Comparison of ENCODE assay signal across 25 cellular contexts in the genomic region with DNA sequence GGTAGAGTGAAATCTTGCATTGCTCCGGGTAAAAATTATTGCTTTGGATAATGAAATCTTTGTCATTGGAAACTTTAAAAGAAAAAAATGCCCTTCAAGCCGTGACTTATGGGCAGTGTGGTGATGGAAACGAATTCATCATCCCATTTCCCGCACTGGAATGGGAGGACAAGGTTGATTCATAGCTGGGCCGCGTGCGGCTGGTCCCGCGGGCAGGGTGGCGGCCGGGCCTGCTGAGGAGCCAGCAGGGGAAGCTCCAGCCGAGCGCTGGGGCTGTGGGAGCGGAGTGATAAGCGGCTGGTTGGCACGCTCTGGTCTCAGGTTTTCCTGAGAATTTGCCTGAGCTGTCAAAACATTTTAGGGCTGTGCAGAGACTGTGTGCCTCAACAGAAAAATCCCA.
DNase-seq lines count a peak whose midpoint lies in the region; ATAC-seq and TF ChIP-seq lines count a peak whose summit lies in the region.
"Had no signal": no experiment of that assay in that cellular context is flagged by ENCODE, and none has a peak within 500 bp of the region (broad histone marks: within the 10 kb centered on the region; RNA-seq: fewer than 3 reads in every experiment).

No MANE protein-coding gene starts in this region.

- no peak overlapping the region for H3K4me3 Mint-ChIP-seq in neural crest cell
- no peak overlapping the region for H3K4me3 Mint-ChIP-seq in activated naive CD8-positive, alpha-beta T cell treated with anti-CD3 and anti-CD28 coated beads for 36 hours
- H3K4me3 Mint-ChIP-seq: activated B cell treated with CpG ODN at 0.5 μM for 24 hours; activated CD8-positive, alpha-beta T cell treated with anti-CD3 and anti-CD28 coated beads for 36 hours; B cell; dendritic cell treated with granulocyte-macrophage colony-stimulating factor and Interleukin-4, amounts not matched to agents 40 ng/mL and 50 ng/mL, for 4 days had no signal

- intact Hi-C loops in Panc1 (cut with micrococcal nuclease; ENCODE audit: unreplicated experiment): no loop called here

- CTCF ChIA-PET in Panc1 (lab: Charles Lee): no interaction called here

- no peak for ATAC-seq in Panc1
- ATAC-seq in GM21381 (IDR thresholded peaks at IDR 0.05; ENCODE audit: unreplicated experiment): no peak
- ATAC-seq: activated CD8-positive, alpha-beta T cell treated with anti-CD3 and anti-CD28 coated beads for 36 hours; Right ventricle myocardium inferior had no signal

- H3K4me3 ChIP-seq in ACC112 (ENCODE audit: low read depth, low read length) (no peak overlapping the region), Panc1 (ENCODE audit: low read depth in 2 of 2, low read length in 2 of 2) (no peak overlapping the region), fibroblast of mammary gland (ENCODE audit: control insufficient read depth, low read depth, low read length) (no peak overlapping the region)
- H3K4me3 ChIP-seq: left ventricle myocardium inferior, pancreas had no signal

- DNase-seq in Panc1 (ENCODE audit: low read depth, low spot score): no peak
- peak; percentile 73 for DNase-seq in fibroblast of mammary gland (ENCODE audit: low read depth)
- DNase-seq in neural crest cell (ENCODE audit: low read depth, low spot score): no peak
- no peak for DNase-seq in activated naive CD8-positive, alpha-beta T cell treated with anti-CD3 and anti-CD28 coated beads for 36 hours
- no peak for DNase-seq in pons (ENCODE audit: low spot score)
- DNase-seq in NOMO-1 treated with DMSO at 0.1 percent for 48 hours (lab: John Stamatoyannopoulos, UW; ENCODE audit: unreplicated experiment): no peak
- DNase-seq: activated B cell treated with CpG ODN at 0.5 μM for 24 hours; activated gamma-delta T cell treated with Interleukin-2 at 50 U/mL for 16 hours; amniotic stem cell; caudate nucleus; head of caudate nucleus; left ventricle myocardium inferior; NCI-H1694; NCI-H2171; NCI-H526 treated with DMSO at 0.1 percent for 48 hours; pancreas; stimulated activated CD4-positive, alpha-beta T cell treated with anti-CD3 and anti-CD28 coated beads, Interleukin-15, amount 100 ng/mL, for 24 hours; T-helper 9 cell had no signal

- H2AFZ ChIP-seq in ACC112 (ENCODE audit: low read length, unreplicated experiment): no peak overlapping the region

- H3K36me3 ChIP-seq in ACC112 (ENCODE audit: insufficient read depth, low read length) (no peaks in the 10 kb centered on the region), Panc1 (ENCODE audit: control insufficient read depth, insufficient read depth, low read length) (no peaks in the 10 kb centered on the region)
- H3K36me3 ChIP-seq: left ventricle myocardium inferior, pancreas had no signal

- no peaks in the 10 kb centered on the region for H3K9me3 ChIP-seq in Panc1 (ENCODE audit: control insufficient read depth, insufficient read depth, low read depth, low read length)
- H3K9me3 ChIP-seq: left ventricle myocardium inferior, pancreas had no signal

- H3K27me3 Mint-ChIP-seq in neural crest cell (ENCODE audit: low read depth): no peaks in the 10 kb centered on the region
- no peaks in the 10 kb centered on the region for H3K27me3 Mint-ChIP-seq in activated naive CD8-positive, alpha-beta T cell treated with anti-CD3 and anti-CD28 coated beads for 36 hours
- H3K27me3 Mint-ChIP-seq: activated B cell treated with CpG ODN at 0.5 μM for 24 hours; B cell; dendritic cell treated with granulocyte-macrophage colony-stimulating factor and Interleukin-4, amounts not matched to agents 40 ng/mL and 50 ng/mL, for 4 days had no signal

- H3K36me3 Mint-ChIP-seq in neural crest cell (ENCODE audit: low read depth): no peaks in the 10 kb centered on the region
- H3K36me3 Mint-ChIP-seq in activated naive CD8-positive, alpha-beta T cell treated with anti-CD3 and anti-CD28 coated beads for 36 hours: no peaks in the 10 kb centered on the region

- TF ChIP-seq CTCF in Panc1 (IDR thresholded peaks at IDR 0.05) (no peak), fibroblast of mammary gland (conservative IDR thresholded peaks at IDR 0.05; ENCODE audit: control insufficient read depth, insufficient read depth, low read depth, low read length) (no peak), neural crest cell (conservative IDR thresholded peaks at IDR 0.05) (no peak)

- H3K27me3 ChIP-seq in ACC112 (ENCODE audit: insufficient read depth, low read length): no peaks in the 10 kb centered on the region
- H3K27me3 ChIP-seq in Panc1 (ENCODE audit: control insufficient read depth, insufficient read depth, low read length): no peaks in the 10 kb centered on the region
- H3K27me3 ChIP-seq: pancreas had no signal

- H3K9me3 Mint-ChIP-seq in neural crest cell: no peaks in the 10 kb centered on the region
- H3K9me3 Mint-ChIP-seq in activated naive CD8-positive, alpha-beta T cell treated with anti-CD3 and anti-CD28 coated beads for 36 hours: peaks cover 2% of the 10 kb centered on the region
- H3K9me3 Mint-ChIP-seq: activated B cell treated with CpG ODN at 0.5 μM for 24 hours; activated CD8-positive, alpha-beta T cell treated with anti-CD3 and anti-CD28 coated beads for 36 hours; dendritic cell treated with granulocyte-macrophage colony-stimulating factor and Interleukin-4, amounts not matched to agents 40 ng/mL and 50 ng/mL, for 4 days had no signal

- peaks cover 20% of the 10 kb centered on the region for H3K4me1 Mint-ChIP-seq in neural crest cell
- peaks cover 16% of the 10 kb centered on the region for H3K4me1 Mint-ChIP-seq in activated naive CD8-positive, alpha-beta T cell treated with anti-CD3 and anti-CD28 coated beads for 36 hours

- in situ Hi-C loops in Panc1 (cut with HindIII; ENCODE audit: low pct_unique_long_range_greater_than_20kb, low sequenced_read_pairs): no loop called here

- H3K27ac ChIP-seq in ACC112 (ENCODE audit: low read depth, low read length) (peak overlapping the region; percentile 41), Panc1 (ENCODE audit: low read length) (peak overlapping the region; percentile 45; the same call in 1 of the 2 replicates)
- H3K27ac ChIP-seq: KMS-11, left ventricle myocardium inferior, pancreas had no signal

- peaks cover 30% of the 10 kb centered on the region for H3K4me1 ChIP-seq in ACC112 (ENCODE audit: control insufficient read depth, insufficient read depth, low read length, unreplicated experiment)
- no peaks in the 10 kb centered on the region; the same call in 1 of the 2 replicates for H3K4me1 ChIP-seq in Panc1 (ENCODE audit: control insufficient read depth, insufficient read depth, low read length)
- H3K4me1 ChIP-seq: pancreas had no signal

- POLR2A ChIA-PET in Panc1 (lab: Charles Lee): interaction anchor here (0.6 kb wide), 1 partner anchor 1153 kb away, joined by 3 read pairs; no protein-coding TSS in a partner anchor

- BruUV-seq in Panc1 (replicated peaks; lab: Mats Ljungman, UMichigan): no TSS peak

- peak overlapping the region; percentile 99 for H3K27ac Mint-ChIP-seq in neural crest cell (ENCODE audit: unreplicated experiment)
- H3K27ac Mint-ChIP-seq in activated naive CD8-positive, alpha-beta T cell treated with anti-CD3 and anti-CD28 coated beads for 36 hours: no peak overlapping the region
- H3K27ac Mint-ChIP-seq: activated B cell treated with CpG ODN at 0.5 μM for 24 hours; activated CD8-positive, alpha-beta T cell treated with anti-CD3 and anti-CD28 coated beads for 36 hours; B cell; dendritic cell treated with granulocyte-macrophage colony-stimulating factor and Interleukin-4, amounts not matched to agents 40 ng/mL and 50 ng/mL, for 4 days had no signal

- no peaks in the 10 kb centered on the region for H3K79me2 ChIP-seq in ACC112 (ENCODE audit: control insufficient read depth, insufficient read depth, low read length, unreplicated experiment)
